Comparison of ENCODE assay signal across 13 cellular contexts in genomic region chr6:110567957-110568696, GRCh38.
DNase-seq lines count a peak whose midpoint lies in the region; ATAC-seq and TF ChIP-seq lines count a peak whose summit lies in the region.
"Had no signal": no experiment of that assay in that cellular context is flagged by ENCODE, and none has a peak within 500 bp of the region (broad histone marks: within the 10 kb centered on the region; RNA-seq: fewer than 3 reads in every experiment).

No MANE protein-coding gene starts in this region.

- ATAC-seq in GM21529 (IDR thresholded peaks at IDR 0.05; ENCODE audit: unreplicated experiment) (peak; percentile 48), GM19324 (IDR thresholded peaks at IDR 0.05; ENCODE audit: low FRiP score, unreplicated experiment) (no peak)
- ATAC-seq: left lobe of liver had no signal

- no peak for TF ChIP-seq POLR2A in transverse colon (IDR thresholded peaks at IDR 0.05)

- WGBS in transverse colon (ENCODE audit: low coverage in 1 of 2), 2 donors: 74 to 90% methylated on average over 2 to 7 of the region's 7 CpGs

- no peaks in the 10 kb centered on the region for H3K36me3 ChIP-seq in transverse colon

- in situ Hi-C loops in transverse colon (cut with MboI; ENCODE audit: low pct_ligation_motif_present in 1 of 4, low pct_unique_long_range_greater_than_20kb in 1 of 4, low sequenced_read_pairs in 3 of 4): no loop called here

- H3K4me1 ChIP-seq in transverse colon: peaks cover 5 to 31% (median 10%) of the 10 kb centered on the region in 4 donors

- H3K9me3 ChIP-seq in transverse colon: no peaks in the 10 kb centered on the region

- TF ChIP-seq EP300 in transverse colon (IDR thresholded peaks at IDR 0.05; ENCODE audit: low read depth): no peak

- no peak for TF ChIP-seq CTCF in transverse colon (IDR thresholded peaks at IDR 0.05)

- H3K27ac ChIP-seq in transverse colon: peak overlapping the region in 1 of 4 donors; percentile 74
- H3K27ac ChIP-seq: epithelial cell of prostate had no signal

- H3K27me3 ChIP-seq in transverse colon: no peaks in the 10 kb centered on the region

- DNase-seq in NCI-H2227 (lab: John Stamatoyannopoulos, UW; ENCODE audit: unreplicated experiment): peak; percentile 2
- no peak for DNase-seq in NCI-H2227 treated with DMSO at 0.1 percent for 48 hours (lab: John Stamatoyannopoulos, UW)
- peak; percentile 47 for DNase-seq in RPMI8226
- DNase-seq in myocyte (ENCODE audit: low read depth): peak; percentile 39
- DNase-seq in NOMO-1 (lab: John Stamatoyannopoulos, UW; ENCODE audit: unreplicated experiment in 2 of 2): no peak
- no peak for DNase-seq in transverse colon
- DNase-seq: activated gamma-delta T cell treated with Interleukin-2 at 50 U/mL for 16 hours; NK-92 treated with Interleukin-12 subunit alpha and Interleukin-12 subunit beta, amount 100 ng/mL, for 24 hours; nucleus accumbens had no signal

- intact Hi-C loops in transverse colon (cut with DNase I; ENCODE audit: low total_unique reads): no loop called here

- H3K4me3 ChIP-seq in transverse colon: no peak overlapping the region

Comparison
In these comparisons a context has a peak if more than half of its experiments do, and no peak if none do; other contexts are left out.
1. DNase-seq: peak in NCI-H2227 (single experiment), RPMI8226 (single experiment) and myocyte (single experiment); none in NCI-H2227 treated with DMSO at 0.1 percent for 48 hours (single experiment), NOMO-1 (0 of 2) and transverse colon (single experiment).